Comparison of ENCODE assay signal across 1 cellular context in the genomic region with DNA sequence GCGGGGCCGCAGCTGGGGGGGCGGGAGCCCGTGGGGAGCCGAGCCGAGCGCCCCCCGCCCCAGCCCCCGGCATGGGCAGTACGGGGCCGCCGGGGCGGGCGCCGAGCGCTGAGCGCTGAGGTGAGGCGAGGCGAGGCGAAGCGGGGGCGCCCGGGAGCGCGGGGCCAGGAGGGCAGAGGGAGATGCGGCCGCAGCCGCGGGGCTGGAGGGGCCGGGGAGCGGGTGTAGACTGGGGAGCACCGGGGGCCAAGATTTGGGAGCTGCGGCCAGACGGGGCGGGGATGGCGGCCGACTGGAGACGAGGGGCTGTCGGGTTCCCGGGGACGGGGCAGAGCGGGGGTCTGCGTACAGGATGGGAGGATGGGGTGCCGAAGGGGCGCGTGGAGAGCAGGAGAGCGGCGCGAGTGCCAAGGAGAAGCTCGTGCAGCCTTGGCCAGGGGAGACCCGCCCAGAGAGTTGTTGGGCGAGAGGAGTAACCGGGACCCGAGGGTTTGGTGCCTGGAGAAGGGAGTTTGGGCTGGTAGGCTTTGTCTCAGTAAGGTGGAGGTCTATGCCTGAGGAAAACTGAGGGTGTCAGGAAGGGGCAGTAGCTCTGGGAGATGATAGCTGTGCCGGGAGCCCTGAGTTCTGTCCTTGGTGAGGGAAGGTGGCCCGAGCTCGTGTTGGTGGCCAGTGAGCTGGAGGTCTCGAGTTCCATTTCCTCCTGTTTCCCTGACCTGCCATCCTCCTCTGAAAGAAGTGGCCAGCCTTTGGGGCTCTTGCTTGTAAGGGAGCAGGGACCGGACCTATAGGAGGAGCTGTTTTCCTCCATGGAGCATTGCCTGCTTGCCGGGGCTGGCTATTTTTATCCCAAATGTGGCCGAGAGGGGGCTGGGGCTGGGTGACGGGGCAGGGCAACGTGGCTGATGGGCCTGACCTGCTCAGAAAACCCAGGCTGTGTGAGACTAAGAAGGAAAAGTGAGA.
TF ChIP-seq lines count a peak whose summit lies in the region.

No MANE protein-coding gene starts in this region.

TF ChIP-seq in K562, 482 proteins besides CTCF, POLR2A, EP300 and RAD21 (continued from another document):
- TF ChIP-seq, protein P1, sequence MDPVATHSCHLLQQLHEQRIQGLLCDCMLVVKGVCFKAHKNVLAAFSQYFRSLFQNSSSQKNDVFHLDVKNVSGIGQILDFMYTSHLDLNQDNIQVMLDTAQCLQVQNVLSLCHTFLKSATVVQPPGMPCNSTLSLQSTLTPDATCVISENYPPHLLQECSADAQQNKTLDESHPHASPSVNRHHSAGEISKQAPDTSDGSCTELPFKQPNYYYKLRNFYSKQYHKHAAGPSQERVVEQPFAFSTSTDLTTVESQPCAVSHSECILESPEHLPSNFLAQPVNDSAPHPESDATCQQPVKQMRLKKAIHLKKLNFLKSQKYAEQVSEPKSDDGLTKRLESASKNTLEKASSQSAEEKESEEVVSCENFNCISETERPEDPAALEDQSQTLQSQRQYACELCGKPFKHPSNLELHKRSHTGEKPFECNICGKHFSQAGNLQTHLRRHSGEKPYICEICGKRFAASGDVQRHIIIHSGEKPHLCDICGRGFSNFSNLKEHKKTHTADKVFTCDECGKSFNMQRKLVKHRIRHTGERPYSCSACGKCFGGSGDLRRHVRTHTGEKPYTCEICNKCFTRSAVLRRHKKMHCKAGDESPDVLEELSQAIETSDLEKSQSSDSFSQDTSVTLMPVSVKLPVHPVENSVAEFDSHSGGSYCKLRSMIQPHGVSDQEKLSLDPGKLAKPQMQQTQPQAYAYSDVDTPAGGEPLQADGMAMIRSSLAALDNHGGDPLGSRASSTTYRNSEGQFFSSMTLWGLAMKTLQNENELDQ (CRISPR knock-in tag; IDR thresholded peaks at IDR 0.05; ENCODE audit: borderline replicate concordance): no peak
- peak; percentile 52 for TF ChIP-seq TAF1 (IDR thresholded peaks at IDR 0.05; ENCODE audit: control insufficient read depth, extremely low read depth, insufficient read depth, low read length, severe bottlenecking)
- TF ChIP-seq ESRRA (IDR thresholded peaks at IDR 0.05; ENCODE audit: borderline replicate concordance, low read depth): no peak
- peak; percentile 65 for TF ChIP-seq RBFOX2 (IDR thresholded peaks at IDR 0.05; ENCODE audit: low read depth, low read length)
- TF ChIP-seq NFE2L1 (tag; IDR thresholded peaks at IDR 0.05; ENCODE audit: borderline replicate concordance, low read depth): no peak
- TF ChIP-seq U2AF2 (optimal IDR thresholded peaks at IDR 0.05; ENCODE audit: low read depth, low read length): no peak
- TF ChIP-seq PML (IDR thresholded peaks at IDR 0.05; ENCODE audit: low read length): no peak
- no peak for TF ChIP-seq FOXA1 (IDR thresholded peaks at IDR 0.05; ENCODE audit: borderline replicate concordance)
- peak; percentile 32; the same call in 1 of the 2 replicates for TF ChIP-seq CBX1 (IDR thresholded peaks at IDR 0.05; ENCODE audit: low read depth)
- no peak for TF ChIP-seq ARID1B (IDR thresholded peaks at IDR 0.05)
- TF ChIP-seq GTF2E2 (tag; IDR thresholded peaks at IDR 0.05): no peak
- no peak for TF ChIP-seq SRSF7 (optimal IDR thresholded peaks at IDR 0.05; ENCODE audit: low read depth, low read length)
- no peak for TF ChIP-seq ZBTB9 (CRISPR knock-in tag; IDR thresholded peaks at IDR 0.05)
- TF ChIP-seq CHCHD3 (CRISPR knock-in tag; IDR thresholded peaks at IDR 0.05): no peak
- TF ChIP-seq KHSRP (IDR thresholded peaks at IDR 0.05): no peak
- no peak for TF ChIP-seq TSC22D4 (tag; IDR thresholded peaks at IDR 0.05)
- peak; percentile 39 for TF ChIP-seq KDM5B (IDR thresholded peaks at IDR 0.05; ENCODE audit: insufficient replicate concordance, low read depth, low read length)
- peak; percentile 38 for TF ChIP-seq ZNF263 (CRISPR knock-in tag; IDR thresholded peaks at IDR 0.05; ENCODE audit: borderline replicate concordance)
- TF ChIP-seq, protein P2, sequence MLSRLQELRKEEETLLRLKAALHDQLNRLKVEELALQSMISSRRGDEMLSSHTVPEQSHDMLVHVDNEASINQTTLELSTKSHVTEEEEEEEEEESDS (CRISPR knock-in tag; IDR thresholded peaks at IDR 0.05): no peak
- TF ChIP-seq, protein P3, sequence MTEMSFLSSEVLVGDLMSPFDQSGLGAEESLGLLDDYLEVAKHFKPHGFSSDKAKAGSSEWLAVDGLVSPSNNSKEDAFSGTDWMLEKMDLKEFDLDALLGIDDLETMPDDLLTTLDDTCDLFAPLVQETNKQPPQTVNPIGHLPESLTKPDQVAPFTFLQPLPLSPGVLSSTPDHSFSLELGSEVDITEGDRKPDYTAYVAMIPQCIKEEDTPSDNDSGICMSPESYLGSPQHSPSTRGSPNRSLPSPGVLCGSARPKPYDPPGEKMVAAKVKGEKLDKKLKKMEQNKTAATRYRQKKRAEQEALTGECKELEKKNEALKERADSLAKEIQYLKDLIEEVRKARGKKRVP (CRISPR knock-in tag; IDR thresholded peaks at IDR 0.05): no peak
